ENCODE assay signal across 11 cellular contexts in the genomic region with DNA sequence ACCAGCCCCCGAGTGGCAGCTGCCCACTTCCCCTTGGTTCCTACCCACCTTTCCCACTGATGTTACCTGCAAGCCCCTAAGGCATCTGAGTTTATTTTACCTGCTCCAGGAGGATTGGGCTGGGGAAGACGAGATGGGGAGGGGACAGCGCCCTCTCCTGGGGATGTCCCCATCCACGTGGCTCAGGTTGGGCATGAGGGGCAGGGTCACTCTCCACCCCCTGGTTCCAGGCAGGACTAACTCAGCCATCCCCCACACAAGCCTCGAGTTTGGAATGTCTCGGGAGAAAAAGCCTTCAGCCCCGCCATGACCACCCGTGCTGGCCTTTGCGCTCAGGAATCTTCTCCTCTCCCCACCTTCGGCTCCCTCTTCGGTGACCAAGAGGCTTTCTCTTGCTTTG.
A peak's percentile ranks its signal among the peaks of the same experiment; 100 is the strongest.
DNase-seq lines count a peak whose midpoint lies in the region; FAIRE-seq and TF ChIP-seq lines count a peak whose summit lies in the region.
"Had no signal": no experiment of that assay in that cellular context is flagged by ENCODE, and none has a peak within 500 bp of the region (broad histone marks: within the 10 kb centered on the region; RNA-seq: fewer than 3 reads in every experiment).

No MANE protein-coding gene starts in this region.

- peak; percentile 71 for FAIRE-seq in H1 (lab: Jason Lieb, UNC)

- TF ChIP-seq EP300 in Ishikawa (IDR thresholded peaks at IDR 0.05; ENCODE audit: borderline replicate concordance) (no peak), H1 (IDR thresholded peaks at IDR 0.05; ENCODE audit: borderline replicate concordance in 1 of 2, low read depth in 2 of 2, low read length in 2 of 2) (no peak)

- no peak overlapping the region for H4K8ac ChIP-seq in H1 (ENCODE audit: extremely low read depth, insufficient read depth, low read length)

- no peak overlapping the region for H2AK5ac ChIP-seq in H1 (ENCODE audit: low read depth, low read length)

- H2AFZ ChIP-seq in H1 (ENCODE audit: low read length) (no peak overlapping the region), neural progenitor cell (replicated peaks) (no peak overlapping the region)

- H3F3A ChIP-seq in neural progenitor cell (ENCODE audit: low read depth), result no peaks in the 10 kb centered on the region

- H3K4me1 ChIP-seq in H1 (replicated peaks in 1 of 4; ENCODE audit: control insufficient read depth in 3 of 4, insufficient read depth in 4 of 4, low read length in 3 of 4), result peaks cover 0 to 3% (median 0%) of the 10 kb centered on the region in 4 experiments; a peak in 1 of 7 replicates
- no peaks in the 10 kb centered on the region for H3K4me1 ChIP-seq in neural progenitor cell
- H3K4me1 ChIP-seq in CD8-positive, alpha-beta memory T cell (ENCODE audit: insufficient read depth, low read length), result no peaks in the 10 kb centered on the region

- no peak overlapping the region for H3K9ac ChIP-seq in H1 (replicated peaks in 1 of 4; ENCODE audit: extremely low read depth in 1 of 4, low read depth in 3 of 4, low read length in 3 of 4)
- H3K9ac ChIP-seq in neural progenitor cell, result no peak overlapping the region

- H3K9me3 ChIP-seq in H1 (ENCODE audit: insufficient read depth in 2 of 2, low read depth in 1 of 2, low read length in 1 of 2) (no peaks in the 10 kb centered on the region), neural progenitor cell (ENCODE audit: low read depth) (no peaks in the 10 kb centered on the region)
- no peaks in the 10 kb centered on the region for H3K9me3 ChIP-seq in CD8-positive, alpha-beta memory T cell (ENCODE audit: low read length)
- H3K9me3 ChIP-seq: spleen had no signal

- no peak overlapping the region for H2BK15ac ChIP-seq in H1 (ENCODE audit: low read length)

- H4K20me1 ChIP-seq in H1 (replicated peaks in 1 of 2; ENCODE audit: control insufficient read depth in 1 of 2, insufficient read depth in 2 of 2, low read length in 2 of 2) (peaks cover 0 to 4% of the 10 kb centered on the region in 2 experiments), neural progenitor cell (ENCODE audit: low read depth) (no peaks in the 10 kb centered on the region)

- H2BK20ac ChIP-seq in H1 (ENCODE audit: low read length), result no peak overlapping the region

- TF ChIP-seq POLR2A in H1 (IDR thresholded peaks at IDR 0.05; ENCODE audit: control extremely low read depth in 1 of 2, low read depth in 2 of 2, low read length in 2 of 2), result no peak

- POLR2A ChIA-PET in BJ (lab: Charles Lee) (no interaction called here), H1 (lab: Charles Lee; ENCODE audit: partially characterized antibody) (interaction anchor here (1.0 kb wide), 1 partner anchor 23 kb away, joined by 4 read pairs; no protein-coding TSS in a partner anchor)
- POLR2A ChIA-PET in CD8-positive, alpha-beta memory T cell (lab: Charles Lee), result no interaction called here

- H3K36me3 ChIP-seq in BJ (ENCODE audit: control insufficient read depth, insufficient read depth, low read length) (peaks cover 10% of the 10 kb centered on the region), H1 (ENCODE audit: control insufficient read depth in 2 of 4, insufficient read depth in 4 of 4, low read length in 3 of 4) (peaks cover 7 to 25% (median 15%) of the 10 kb centered on the region in 4 experiments; a peak in 7 of 8 replicates), neural progenitor cell (no peaks in the 10 kb centered on the region)
- H3K36me3 ChIP-seq in CD8-positive, alpha-beta memory T cell (ENCODE audit: insufficient read depth, low read length), result no peaks in the 10 kb centered on the region

- H3K14ac ChIP-seq in H1 (ENCODE audit: insufficient read length), result no peak overlapping the region

- H3K4me3 Mint-ChIP-seq in neural progenitor cell, result no peak overlapping the region
- no peak overlapping the region for H3K4me3 Mint-ChIP-seq in CD8-positive, alpha-beta memory T cell
- H3K4me3 Mint-ChIP-seq: activated naive CD8-positive, alpha-beta T cell treated with anti-CD3 and anti-CD28 coated beads, Interleukin-2, amount 10 ng/mL, durations not matched to agents 7 days and 5 days had no signal

- H3K18ac ChIP-seq in H1 (ENCODE audit: extremely low read depth, low read length), result no peak overlapping the region

- DNase-seq in BJ (ENCODE audit: low read depth), result no peak
- peak; percentile 33 to 88 for DNase-seq in H1 (ENCODE audit: low read depth in 1 of 2, low spot score in 2 of 2)
- DNase-seq in neural progenitor cell (ENCODE audit: low spot score), result peak; percentile 61
- DNase-seq in CD8-positive, alpha-beta memory T cell, result no peak
- DNase-seq in effector CD8-positive, alpha-beta T cell (lab: John Stamatoyannopoulos, UW), result no peak
- no peak for DNase-seq in NCI-H1105 treated with DMSO at 0.1 percent for 48 hours (lab: John Stamatoyannopoulos, UW)
- DNase-seq in NCI-H524 treated with DMSO at 0.1 percent for 48 hours (lab: John Stamatoyannopoulos, UW), result no peak
- DNase-seq: activated naive CD8-positive, alpha-beta T cell treated with anti-CD3 and anti-CD28 coated beads, Interleukin-2, amount 10 ng/mL, durations not matched to agents 7 days and 5 days; EL; spleen had no signal

- peaks cover 10% of the 10 kb centered on the region for H3K36me3 Mint-ChIP-seq in neural progenitor cell
- H3K36me3 Mint-ChIP-seq in CD8-positive, alpha-beta memory T cell, result no peaks in the 10 kb centered on the region
- H3K36me3 Mint-ChIP-seq: activated naive CD8-positive, alpha-beta T cell treated with anti-CD3 and anti-CD28 coated beads, Interleukin-2, amount 10 ng/mL, durations not matched to agents 7 days and 5 days had no signal

- no peaks in the 10 kb centered on the region for H3K23me2 ChIP-seq in H1 (ENCODE audit: low read depth, low read length)

- H3K4me1 Mint-ChIP-seq in neural progenitor cell, result no peaks in the 10 kb centered on the region
- no peaks in the 10 kb centered on the region for H3K4me1 Mint-ChIP-seq in CD8-positive, alpha-beta memory T cell
- H3K4me1 Mint-ChIP-seq: activated naive CD8-positive, alpha-beta T cell treated with anti-CD3 and anti-CD28 coated beads, Interleukin-2, amount 10 ng/mL, durations not matched to agents 7 days and 5 days had no signal

- H4K5ac ChIP-seq in H1 (ENCODE audit: insufficient read length, low read depth, low read length), result no peak overlapping the region

- H3K27me3 ChIP-seq in BJ (ENCODE audit: control insufficient read depth, insufficient read depth, low read length) (no peaks in the 10 kb centered on the region), H1 (replicated peaks in 1 of 4; ENCODE audit: control insufficient read depth in 3 of 4, extremely low read depth in 1 of 4, insufficient read depth in 3 of 4, low read length in 3 of 4) (no peaks in the 10 kb centered on the region), neural progenitor cell (no peaks in the 10 kb centered on the region)
- no peaks in the 10 kb centered on the region for H3K27me3 ChIP-seq in CD8-positive, alpha-beta memory T cell (ENCODE audit: insufficient read depth, low read length, poor library complexity, severe bottlenecking)
- H3K27me3 ChIP-seq: spleen had no signal

- peaks cover 2% of the 10 kb centered on the region for H3K27me3 Mint-ChIP-seq in neural progenitor cell (ENCODE audit: insufficient read depth, low read depth)
- H3K27me3 Mint-ChIP-seq in CD8-positive, alpha-beta memory T cell, result no peaks in the 10 kb centered on the region
- H3K27me3 Mint-ChIP-seq: activated naive CD8-positive, alpha-beta T cell treated with anti-CD3 and anti-CD28 coated beads, Interleukin-2, amount 10 ng/mL, durations not matched to agents 7 days and 5 days had no signal

- H2BK5ac ChIP-seq in H1 (ENCODE audit: low read depth, low read length), result 0 out of 2 replicates have a peak overlapping the region, but pooled peaks have one; percentile 2

- H4K91ac ChIP-seq in H1 (replicated peaks; ENCODE audit: insufficient read length, low read length), result no peak overlapping the region

- peak; percentile 40 for TF ChIP-seq RAD21 in Ishikawa (IDR thresholded peaks at IDR 0.05; ENCODE audit: low read depth)
- TF ChIP-seq RAD21 in H1 (IDR thresholded peaks at IDR 0.05 in 1 of 2, conservative IDR thresholded peaks at IDR 0.05 in 1 of 2; ENCODE audit: low read depth in 2 of 2, low read length in 2 of 2), result peak; percentile 65 to 72

- 66% methylated on average over 11 of the region's 11 CpGs; no CpG with 5 or more reads in 1 of the 2 experiments for WGBS in H1 (ENCODE audit: extremely low coverage in 1 of 2, insufficient coverage in 1 of 2, insufficient read length in 1 of 2, insufficient replicate concordance in 2 of 2, low coverage in 1 of 2, low lambda C conversion rate in 2 of 2, missing lambda C conversion rate in 1 of 2), 2 experiments

- H3K4me3 ChIP-seq in BJ (ENCODE audit: low read depth, low read length), result no peak overlapping the region
- no peak overlapping the region for H3K4me3 ChIP-seq in H1 (ENCODE audit: extremely low read depth in 1 of 4, insufficient read depth in 2 of 4, low read depth in 3 of 4, low read length in 4 of 4)
- H3K4me3 ChIP-seq in neural progenitor cell, result no peak overlapping the region
- no peak overlapping the region for H3K4me3 ChIP-seq in CD8-positive, alpha-beta memory T cell (ENCODE audit: low read length)
- H3K4me3 ChIP-seq: spleen had no signal

- H3K56ac ChIP-seq in H1 (replicated peaks; ENCODE audit: insufficient read length, low read depth, low read length), result no peak overlapping the region

- H3K4ac ChIP-seq in H1 (replicated peaks; ENCODE audit: insufficient read length, low read depth, low read length), result no peak overlapping the region

- no peak overlapping the region for H2BK120ac ChIP-seq in H1 (replicated peaks; ENCODE audit: low read depth, low read length)

- TF ChIP-seq CTCF in BJ (IDR thresholded peaks at IDR 0.05; ENCODE audit: insufficient read depth, low read depth, low read length), result peak; percentile 27; the same call in 1 of the 2 replicates
- TF ChIP-seq CTCF in H1 (IDR thresholded peaks at IDR 0.05; ENCODE audit: control extremely low read depth in 1 of 3, insufficient read depth in 1 of 3, low read depth in 1 of 3, low read length in 3 of 3), result peak; percentile 79 to 93 (median 92)
- peak; percentile 67 for TF ChIP-seq CTCF in neural progenitor cell (IDR thresholded peaks at IDR 0.05)

- H3K79me2 ChIP-seq in H1 (ENCODE audit: control insufficient read depth in 1 of 2, insufficient read depth in 2 of 2, low read length in 2 of 2) (no peaks in the 10 kb centered on the region), neural progenitor cell (ENCODE audit: low read depth) (no peaks in the 10 kb centered on the region)

- CTCF ChIA-PET in BJ (lab: Yijun Ruan, JAX) (interaction anchor here (1.8 kb wide), 1 partner anchor 135 kb away, joined by 6 read pairs; no protein-coding TSS in a partner anchor), H1 (lab: Charles Lee; ENCODE audit: partially characterized antibody) (interaction anchor here (0.5 to 2.5 kb wide), 25 partner anchors 10 to 975 kb away, joined by 3 to 19 read pairs (median 4); no protein-coding TSS in a partner anchor)
- CTCF ChIA-PET in CD8-positive, alpha-beta memory T cell (lab: Charles Lee), result no interaction called here

- H2BK12ac ChIP-seq in H1 (ENCODE audit: low read depth, low read length), result no peak overlapping the region

- H3K4me2 ChIP-seq in H1 (ENCODE audit: insufficient read depth in 1 of 2, low read depth in 2 of 2, low read length in 2 of 2), result no peak overlapping the region
- H3K4me2 ChIP-seq in neural progenitor cell, result no peak overlapping the region

- H3K27ac ChIP-seq in H1 (ENCODE audit: low read depth, low read length), result 0 out of 2 replicates have a peak overlapping the region, but pooled peaks have one; percentile 12
- no peak overlapping the region for H3K27ac ChIP-seq in neural progenitor cell
- H3K27ac ChIP-seq in CD8-positive, alpha-beta memory T cell (ENCODE audit: low read depth, low read length), result no peak overlapping the region

- no peak overlapping the region for H3K23ac ChIP-seq in H1 (ENCODE audit: insufficient read length)

- H3K27ac Mint-ChIP-seq in neural progenitor cell, result no peak overlapping the region
- H3K27ac Mint-ChIP-seq in CD8-positive, alpha-beta memory T cell, result no peak overlapping the region
- H3K27ac Mint-ChIP-seq: activated naive CD8-positive, alpha-beta T cell treated with anti-CD3 and anti-CD28 coated beads, Interleukin-2, amount 10 ng/mL, durations not matched to agents 7 days and 5 days had no signal

- H3K79me1 ChIP-seq in H1 (ENCODE audit: low read depth, low read length), result 0 out of 2 replicates have a peak, but pooled peaks cover 2% of the 10 kb centered on the region

- no peaks in the 10 kb centered on the region for H3K9me3 Mint-ChIP-seq in neural progenitor cell
- no peaks in the 10 kb centered on the region for H3K9me3 Mint-ChIP-seq in CD8-positive, alpha-beta memory T cell
- H3K9me3 Mint-ChIP-seq: activated naive CD8-positive, alpha-beta T cell treated with anti-CD3 and anti-CD28 coated beads, Interleukin-2, amount 10 ng/mL, durations not matched to agents 7 days and 5 days had no signal

Comparison
In these comparisons a context has a peak if more than half of its experiments do, and no peak if none do; other contexts are left out.
1. DNase-seq: peak in H1 (2 of 2) and neural progenitor cell (single experiment); none in BJ (single experiment), CD8-positive, alpha-beta memory T cell (0 of 5), effector CD8-positive, alpha-beta T cell (single experiment), NCI-H1105 treated with DMSO at 0.1 percent for 48 hours (single experiment) and NCI-H524 treated with DMSO at 0.1 percent for 48 hours (single experiment).
2. CTCF ChIP-seq: peak in every context shown above with its lines; median percentile 92 in H1; 67 in neural progenitor cell; 27 in BJ.